In genomic region chr15:66483131-66483566, GRCh38 we compare ENCODE assay signal across 11 cellular contexts. TPM values are rescaled to one million over a fixed set of nuclear protein-coding genes. Genes with fewer than 3 reads are reported as not detected.
DNase-seq lines count a peak whose midpoint lies in the region; ATAC-seq and TF ChIP-seq lines count a peak whose summit lies in the region.
"Had no signal": no experiment of that assay in that cellular context is flagged by ENCODE, and none has a peak within 500 bp of the region (broad histone marks: within the 10 kb centered on the region; RNA-seq: fewer than 3 reads in every experiment).

No MANE protein-coding gene starts in this region.

- no peak overlapping the region for H3K4me3 Mint-ChIP-seq in MCF 10A (ENCODE audit: unreplicated experiment)
- H3K4me3 Mint-ChIP-seq in activated T-helper 17 cell treated with anti-CD3 and anti-CD28 coated beads, Interleukin-2, amount 50 U/mL, for 72 hours: no peak overlapping the region

- H3K9me3 Mint-ChIP-seq in MCF 10A (ENCODE audit: unreplicated experiment): no peaks in the 10 kb centered on the region
- no peaks in the 10 kb centered on the region for H3K9me3 Mint-ChIP-seq in activated T-helper 17 cell treated with anti-CD3 and anti-CD28 coated beads, Interleukin-2, amount 50 U/mL, for 72 hours

- TF ChIP-seq CTCF in NB4 (IDR thresholded peaks at IDR 0.05; ENCODE audit: low read depth, low read length): no peak
- TF ChIP-seq CTCF in MCF 10A (IDR thresholded peaks at IDR 0.05; ENCODE audit: unreplicated experiment): no peak

- no peak for TF ChIP-seq POLR2A in NB4 (IDR thresholded peaks at IDR 0.05; ENCODE audit: extremely low read depth, insufficient read length)

- no peaks in the 10 kb centered on the region for H3K27me3 Mint-ChIP-seq in MCF 10A (ENCODE audit: insufficient read depth, unreplicated experiment)
- H3K27me3 Mint-ChIP-seq in activated T-helper 17 cell treated with anti-CD3 and anti-CD28 coated beads, Interleukin-2, amount 50 U/mL, for 72 hours: no peaks in the 10 kb centered on the region

- intact Hi-C loops in MCF 10A (cut with micrococcal nuclease): no loop called here

- peaks cover 46% of the 10 kb centered on the region for H3K36me3 Mint-ChIP-seq in MCF 10A (ENCODE audit: insufficient read depth, unreplicated experiment)
- H3K36me3 Mint-ChIP-seq in activated T-helper 17 cell treated with anti-CD3 and anti-CD28 coated beads, Interleukin-2, amount 50 U/mL, for 72 hours (ENCODE audit: low read depth): peaks cover 86% of the 10 kb centered on the region

- CTCF ChIA-PET in MCF 10A (lab: Yijun Ruan, JAX): no interaction called here

- H3K4me1 Mint-ChIP-seq in MCF 10A (ENCODE audit: insufficient read depth, unreplicated experiment): peaks cover 35% of the 10 kb centered on the region
- H3K4me1 Mint-ChIP-seq in activated T-helper 17 cell treated with anti-CD3 and anti-CD28 coated beads, Interleukin-2, amount 50 U/mL, for 72 hours: peaks cover 18% of the 10 kb centered on the region

- H3K27ac Mint-ChIP-seq in MCF 10A (ENCODE audit: low read depth, unreplicated experiment): peak overlapping the region; percentile 1
- H3K27ac Mint-ChIP-seq in activated T-helper 17 cell treated with anti-CD3 and anti-CD28 coated beads, Interleukin-2, amount 50 U/mL, for 72 hours: no peak overlapping the region

- no peak overlapping the region for H3K4me3 ChIP-seq in NB4 (ENCODE audit: low read depth, low read length)
- H3K4me3 ChIP-seq: BLaER1, coronary artery had no signal

- peak; percentile 29 for DNase-seq in SKM-1 treated with dmso at 0.1 percent for 144 hours (lab: John Stamatoyannopoulos, UW; ENCODE audit: unreplicated experiment)
- no peak for DNase-seq in SKM-1 (lab: John Stamatoyannopoulos, UW; ENCODE audit: unreplicated experiment)
- DNase-seq in NB4 (ENCODE audit: low read depth): peak; percentile 85
- peak; percentile 76 for DNase-seq in MCF 10A (ENCODE audit: unreplicated experiment)
- DNase-seq in renal cortical epithelial cell (ENCODE audit: low read depth): peak; percentile 96
- no peak for DNase-seq in NCI-H187 (lab: John Stamatoyannopoulos, UW)
- DNase-seq: activated CD8-positive, alpha-beta memory T cell treated with anti-CD3 and anti-CD28 coated beads, Interleukin-2, amount 50 U/mL, for 4 hours had no signal

- no peak for ATAC-seq in activated T-helper 17 cell treated with anti-CD3 and anti-CD28 coated beads, Interleukin-2, amount 50 U/mL, for 72 hours (replicated peaks)
- ATAC-seq in HG02870 (IDR thresholded peaks at IDR 0.05; ENCODE audit: unreplicated experiment): no peak

- POLR2A ChIA-PET in MCF 10A (lab: Yijun Ruan, JAX): interaction anchor here (1.0 to 1.3 kb wide), 2 partner anchors 9 to 15 kb away, joined by 3 to 4 read pairs; partner anchors contain the start of gene SNAPC5

- no TSS peak for BruUV-seq in MCF 10A (replicated peaks; lab: Mats Ljungman, UMichigan)

RNA-seq across cellular contexts. Expression of gene SNAPC5, which starts 14.4 kb away (rescaled TPM):
- total RNA-seq in MCF 10A (2022): 22.9 and 24.6 TPM in 2 replicates
- total RNA-seq in renal cortical epithelial cell: 27.1 and 42.3 TPM in 2 replicates
- 10 to 100 TPM; 13.2 to 22.7 TPM for total RNA-seq in activated T-helper 17 cell treated with anti-CD3 and anti-CD28 coated beads, Interleukin-2, amount 50 U/mL, for 72 hours

RNA-seq across cellular contexts. Expression of gene RPL4, which starts 21.5 kb away (rescaled TPM):
- total RNA-seq in MCF 10A (2022): 5,336 and 5,631 TPM in 2 replicates
- 2,621 and 2,644 TPM in 2 replicates for total RNA-seq in renal cortical epithelial cell
- total RNA-seq in activated T-helper 17 cell treated with anti-CD3 and anti-CD28 coated beads, Interleukin-2, amount 50 U/mL, for 72 hours: 1,000 to 10,000 TPM; 3,367 to 4,238 TPM

RNA-seq across cellular contexts. Expression of gene ZWILCH, which starts 22.0 kb away (rescaled TPM):
- total RNA-seq in MCF 10A (2022) (20.8 and 27.4 TPM in 2 replicates), renal cortical epithelial cell (9.7 and 18.9 TPM in 2 replicates)
- 10 to 100 TPM; 19.2 to 34.0 TPM for total RNA-seq in activated T-helper 17 cell treated with anti-CD3 and anti-CD28 coated beads, Interleukin-2, amount 50 U/mL, for 72 hours

Comparison
In these comparisons a context has a peak if more than half of its experiments do, and no peak if none do; other contexts are left out.
1. DNase-seq: peak in SKM-1 treated with dmso at 0.1 percent for 144 hours (single experiment), NB4 (single experiment), MCF 10A (single experiment) and renal cortical epithelial cell (single experiment); none in SKM-1 (single experiment) and NCI-H187 (0 of 2).